Comparison of ENCODE assay signal across 1 cellular context in genomic region chr10:12337407-12337806, GRCh38.
TF ChIP-seq lines count a peak whose summit lies in the region.

No MANE protein-coding gene starts in this region.

TF ChIP-seq in HepG2, 621 proteins besides CTCF, POLR2A, EP300 and RAD21:
- no peak for TF ChIP-seq TARDBP (CRISPR knock-in tag; IDR thresholded peaks at IDR 0.05)
- TF ChIP-seq CREM (IDR thresholded peaks at IDR 0.05) = no peak
- no peak for TF ChIP-seq CREM (CRISPR knock-in tag; IDR thresholded peaks at IDR 0.05)
- no peak for TF ChIP-seq SKI (IDR thresholded peaks at IDR 0.05; ENCODE audit: partially characterized antibody)
- TF ChIP-seq CREB1 (IDR thresholded peaks at IDR 0.05) = peak; percentile 76
- TF ChIP-seq CREB1 (CRISPR knock-in tag; IDR thresholded peaks at IDR 0.05) = no peak
- TF ChIP-seq ZNF407 (CRISPR knock-in tag; IDR thresholded peaks at IDR 0.05; ENCODE audit: not compliant biosample characterization) = no peak
- TF ChIP-seq ISX (CRISPR knock-in tag; conservative IDR thresholded peaks at IDR 0.05) = no peak
- no peak for TF ChIP-seq CBFB (CRISPR knock-in tag; IDR thresholded peaks at IDR 0.05)
- peak; percentile 83 for TF ChIP-seq ATF7 (IDR thresholded peaks at IDR 0.05)
- no peak for TF ChIP-seq ATF7 (CRISPR knock-in tag; IDR thresholded peaks at IDR 0.05)
